2 cellular contexts compared by ENCODE assay signal in genomic region chr15:70214266-70214665, GRCh38.
TF ChIP-seq lines count a peak whose summit lies in the region.

No MANE protein-coding gene starts in this region.

TF ChIP-seq in HCT116, 20 proteins besides CTCF, POLR2A, EP300 and RAD21 (continued from another document):
- TF ChIP-seq ZBTB33 (IDR thresholded peaks at IDR 0.05; ENCODE audit: extremely low read depth, insufficient replicate concordance, low read length) = no peak
- TF ChIP-seq SRF (IDR thresholded peaks at IDR 0.05; ENCODE audit: low read depth) = no peak
- no peak for TF ChIP-seq SP1 (IDR thresholded peaks at IDR 0.05; ENCODE audit: low read depth)
- TF ChIP-seq YY1 (IDR thresholded peaks at IDR 0.05; ENCODE audit: extremely low read depth, insufficient replicate concordance, low read depth, low read length) = no peak

TF ChIP-seq in SK-N-SH treated with all-trans-retinoic acid at 6 μM for 48 hours, 23 proteins besides CTCF, POLR2A, EP300 and RAD21 (continued from another document):
- TF ChIP-seq SNAI2 (CRISPR knock-in tag; IDR thresholded peaks at IDR 0.05) (no peak), TSHZ2 (CRISPR knock-in tag; IDR thresholded peaks at IDR 0.05) (no peak), ZNF70 (CRISPR knock-in tag; IDR thresholded peaks at IDR 0.05) (no peak), ZNF565 (CRISPR knock-in tag; conservative IDR thresholded peaks at IDR 0.05; ENCODE audit: low read depth) (no peak), CREB5 (CRISPR knock-in tag; IDR thresholded peaks at IDR 0.05; ENCODE audit: low read depth) (no peak), ZFP30 (CRISPR knock-in tag; IDR thresholded peaks at IDR 0.05) (no peak), TOX (CRISPR knock-in tag; IDR thresholded peaks at IDR 0.05; ENCODE audit: borderline replicate concordance) (no peak), ZFP3 (CRISPR knock-in tag; IDR thresholded peaks at IDR 0.05) (no peak), POU6F1 (CRISPR knock-in tag; IDR thresholded peaks at IDR 0.05; ENCODE audit: borderline replicate concordance, low read depth) (no peak)
